ENCODE assay signal across 8 cellular contexts in the genomic region with DNA sequence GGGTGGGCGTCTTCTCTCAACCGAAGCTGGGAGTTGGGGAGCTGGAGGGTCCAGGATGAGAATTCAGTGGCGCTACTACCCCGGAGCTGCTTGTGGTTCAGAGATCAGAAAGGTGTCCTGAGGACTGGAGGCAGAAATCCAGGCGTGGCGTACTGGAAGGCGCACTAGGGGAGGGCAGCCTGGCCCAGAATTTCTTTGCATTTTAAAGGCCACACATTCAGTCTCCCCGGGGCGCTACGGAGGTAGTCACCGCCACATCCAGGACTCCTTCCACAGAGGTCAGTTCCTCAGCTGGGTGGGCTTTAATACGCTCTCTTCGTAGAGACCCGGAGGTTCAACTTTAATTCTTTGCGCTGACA. TPM values are rescaled to one million over a fixed set of nuclear protein-coding genes. Genes with fewer than 3 reads are reported as not detected.
DNase-seq lines count a peak whose midpoint lies in the region; ATAC-seq and TF ChIP-seq lines count a peak whose summit lies in the region.

No MANE protein-coding gene starts in this region.

- H3K79me2 ChIP-seq in DND-41 (ENCODE audit: insufficient read depth, low read length): peaks cover 16% of the 10 kb centered on the region

- H3K9me3 ChIP-seq in DND-41 (ENCODE audit: insufficient read depth, low read length, severe bottlenecking) (no peaks in the 10 kb centered on the region), adrenal gland (replicated peaks in 1 of 3) (no peaks in the 10 kb centered on the region), subcutaneous abdominal adipose tissue (ENCODE audit: control insufficient read depth in 5 of 5, low read length in 5 of 5) (no peaks in the 10 kb centered on the region)

- intact Hi-C loops in adrenal gland (cut with DNase I): no loop called here

- H3K4me3 ChIP-seq in DND-41 (ENCODE audit: low read depth in 1 of 2, low read length in 2 of 2) (peak overlapping the region; percentile 31 to 76; a peak in 3 of 4 replicates), adrenal gland (peak overlapping the region; percentile 4 to 54 (median 42)), subcutaneous abdominal adipose tissue (ENCODE audit: low read depth in 1 of 5, low read length in 5 of 5) (peak overlapping the region; percentile 59 to 75 (median 65))

- H3K4me1 ChIP-seq in DND-41 (ENCODE audit: insufficient read depth, low read length) (peaks cover 33% of the 10 kb centered on the region), adrenal gland (replicated peaks in 1 of 2) (peaks cover 8 to 17% of the 10 kb centered on the region in 2 donors), subcutaneous abdominal adipose tissue (ENCODE audit: control insufficient read depth in 5 of 5, insufficient read depth in 5 of 5, low read length in 5 of 5) (peaks cover 0 to 25% (median 18%) of the 10 kb centered on the region in 5 donors)

- in situ Hi-C loops in KBM-7 (cut with MboI; ENCODE audit: low pct_unique_long_range_greater_than_20kb, low sequenced_read_pairs): no loop called here

- H2AFZ ChIP-seq in DND-41 (ENCODE audit: low read depth, low read length): peak overlapping the region; percentile 79

- no peak for TF ChIP-seq POLR2A in adrenal gland (IDR thresholded peaks at IDR 0.05)

- peak overlapping the region; percentile 65 for H3K9ac ChIP-seq in DND-41 (ENCODE audit: low read depth, low read length)
- peak overlapping the region in 1 of 5 donors; percentile 17 for H3K9ac ChIP-seq in subcutaneous abdominal adipose tissue (ENCODE audit: low read length in 5 of 5)

- 2 to 11% (median 3%) methylated on average over 8 to 15 of the region's 15 CpGs for WGBS in adrenal gland, 4 donors

- peak overlapping the region; percentile 78 for H3K4me2 ChIP-seq in DND-41 (ENCODE audit: insufficient read depth, low read length)

- H4K20me1 ChIP-seq in DND-41 (ENCODE audit: insufficient read depth, low read length): no peaks in the 10 kb centered on the region

- H3K36me3 ChIP-seq in DND-41 (ENCODE audit: insufficient read depth, low read length) (no peaks in the 10 kb centered on the region), adrenal gland (replicated peaks in 1 of 2) (no peaks in the 10 kb centered on the region), subcutaneous abdominal adipose tissue (ENCODE audit: control insufficient read depth in 5 of 5, insufficient read depth in 5 of 5, low read length in 5 of 5) (no peaks in the 10 kb centered on the region)

- DNase-seq in DND-41 (no peak), KBM-7 (peak; percentile 44), adrenal gland (peak in 3 of 7 donors; percentile 10 to 25 (median 23)), islet precursor cell (peak; percentile 77), NCI-H82 treated with DMSO at 0.1 percent for 48 hours (lab: John Stamatoyannopoulos, UW; ENCODE audit: unreplicated experiment) (no peak)
- no peak for DNase-seq in stimulated activated naive CD4-positive, alpha-beta T cell treated with Interleukin-2 at 50 U/mL for 16 hours (lab: John Stamatoyannopoulos, UW)

- no peaks in the 10 kb centered on the region for H3K27me3 ChIP-seq in DND-41 (ENCODE audit: insufficient read depth, low read length, poor library complexity)
- peaks cover 8% of the 10 kb centered on the region for H3K27me3 ChIP-seq in adrenal gland
- peaks cover 0 to 3% (median 2%) of the 10 kb centered on the region in 5 donors for H3K27me3 ChIP-seq in subcutaneous abdominal adipose tissue (ENCODE audit: control insufficient read depth in 5 of 5, insufficient read depth in 4 of 5, low read length in 5 of 5)

- no peak for ATAC-seq in DND-41 (ENCODE audit: insufficient read depth, low read depth)
- ATAC-seq in GM21529 (IDR thresholded peaks at IDR 0.05; ENCODE audit: unreplicated experiment): peak; percentile 4

- H3K27ac ChIP-seq in DND-41 (ENCODE audit: low read length) (peak overlapping the region; percentile 56), adrenal gland (peak overlapping the region in 4 of 5 donors; percentile 52 to 84 (median 68)), subcutaneous abdominal adipose tissue (ENCODE audit: low read depth, low read length) (no peak overlapping the region)

- TF ChIP-seq CTCF in DND-41 (IDR thresholded peaks at IDR 0.05; ENCODE audit: borderline replicate concordance, extremely low read depth, low read length, poor library complexity, severe bottlenecking) (no peak), adrenal gland (IDR thresholded peaks at IDR 0.05) (no peak)

RNA-seq across cellular contexts. Expression of a gene that starts 0.3 kb away (rescaled TPM):
- total RNA-seq in adrenal gland: 10 to 100 TPM in 7 of 8 donors, 1 to 10 TPM in 1; 6.8 to 21.3 (median 17.9) TPM
- 10 to 100 TPM in 1 of 3 donors, 1 to 10 TPM in 2; 2.7 to 12.1 (median 4.7) TPM for polyA plus RNA-seq in adrenal gland

Comparison
In these comparisons a context has a peak if more than half of its experiments do, and no peak if none do; other contexts are left out.
1. DNase-seq: peak in KBM-7 (single experiment) and islet precursor cell (single experiment); none in DND-41 (single experiment), NCI-H82 treated with DMSO at 0.1 percent for 48 hours (single experiment) and stimulated activated naive CD4-positive, alpha-beta T cell treated with Interleukin-2 at 50 U/mL for 16 hours (single experiment).
2. Peak in every context shown above with its lines, with median percentiles within 50 percentile points of each other: H3K4me3 ChIP-seq.